Comparison of ENCODE assay signal across 17 cellular contexts in the genomic region with DNA sequence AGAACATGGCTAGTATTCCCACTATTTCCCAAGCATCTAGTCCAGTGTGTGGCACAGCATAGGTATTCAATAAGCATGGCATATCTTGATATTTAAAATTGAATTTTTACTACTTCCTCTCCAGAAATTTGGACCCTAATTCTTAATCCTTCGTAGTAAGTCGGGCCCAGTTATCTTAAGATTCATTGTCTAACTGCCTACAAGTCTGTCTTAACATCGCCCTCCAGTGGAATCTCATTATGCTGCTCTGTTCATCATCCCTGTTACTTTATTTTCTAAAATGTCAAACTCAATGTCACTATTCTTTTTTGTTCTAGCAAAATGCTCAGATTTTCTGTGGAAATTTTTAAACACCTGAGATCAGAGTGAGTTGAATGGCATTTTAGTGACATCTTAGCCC.
DNase-seq lines count a peak whose midpoint lies in the region; TF ChIP-seq lines count a peak whose summit lies in the region.
"Had no signal": no experiment of that assay in that cellular context is flagged by ENCODE, and none has a peak within 500 bp of the region (broad histone marks: within the 10 kb centered on the region; RNA-seq: fewer than 3 reads in every experiment).

No MANE protein-coding gene starts in this region.

- no peaks in the 10 kb centered on the region for H3K9me3 ChIP-seq in endodermal cell (ENCODE audit: control insufficient read depth, low read length)
- H3K9me3 ChIP-seq: colonic mucosa, neutrophil, thoracic aorta had no signal

- no peak overlapping the region for H3K4me3 ChIP-seq in endodermal cell (ENCODE audit: low read length)
- H3K4me3 ChIP-seq in brain microvascular endothelial cell (ENCODE audit: low read depth, low read length): no peak overlapping the region
- H3K4me3 ChIP-seq: colonic mucosa, thoracic aorta had no signal

- WGBS in endodermal cell (ENCODE audit: insufficient coverage in 1 of 2, insufficient read length in 1 of 2), 2 experiments: 31 to 100% methylated on average over 1 to 3 of the region's 3 CpGs

- H3K27ac Mint-ChIP-seq in endodermal cell: no peak overlapping the region
- H3K27ac Mint-ChIP-seq: activated T-cell treated with anti-CD3 and anti-CD28 coated beads, Interleukin-2, amount 50 U/mL, for 24 hours; T-helper 1 cell treated with Interleukin-12 subunit alpha and Interleukin-12 subunit beta and Interleukin-4 antibody, amounts not matched to agents 30 μg/mL and 1 μg/mL, for 36 hours had no signal

- peak; percentile 0 for DNase-seq in DMS153 treated with DMSO at 0.1 percent for 48 hours (lab: John Stamatoyannopoulos, UW; ENCODE audit: unreplicated experiment)
- DNase-seq in DMS153 (lab: John Stamatoyannopoulos, UW): no peak
- peak; percentile 0 for DNase-seq in NCI-H69 (lab: John Stamatoyannopoulos, UW)
- no peak for DNase-seq in endodermal cell
- DNase-seq in pons (ENCODE audit: low spot score): peak; percentile 58
- DNase-seq in EL: no peak
- no peak for DNase-seq in LoVo (ENCODE audit: low spot score)
- no peak for DNase-seq in brain microvascular endothelial cell
- DNase-seq: activated CD4-positive, alpha-beta T cell treated with anti-CD3 and anti-CD28 coated beads for 48 hours; activated T-cell treated with anti-CD3 and anti-CD28 coated beads, Interleukin-2, amount 50 U/mL, for 24 hours; colonic mucosa; KG1; NCI-H187 treated with DMSO at 0.1 percent for 48 hours; stimulated activated CD4-positive, alpha-beta T cell treated with anti-CD3 and anti-CD28 coated beads, Interleukin-15, amount 100 ng/mL, for 24 hours had no signal

- H3K4me3 Mint-ChIP-seq in endodermal cell: no peak overlapping the region
- H3K4me3 Mint-ChIP-seq: activated T-cell treated with anti-CD3 and anti-CD28 coated beads, Interleukin-2, amount 50 U/mL, for 24 hours; T-helper 1 cell treated with Interleukin-12 subunit alpha and Interleukin-12 subunit beta and Interleukin-4 antibody, amounts not matched to agents 30 μg/mL and 1 μg/mL, for 36 hours had no signal

- peaks cover 20% of the 10 kb centered on the region for H3K4me1 Mint-ChIP-seq in endodermal cell

- no peak overlapping the region for H3K9ac ChIP-seq in endodermal cell (ENCODE audit: extremely low read depth, low read length, poor library complexity, severe bottlenecking)

- peaks cover 1% of the 10 kb centered on the region for H3K9me3 Mint-ChIP-seq in endodermal cell
- H3K9me3 Mint-ChIP-seq: T-helper 1 cell treated with Interleukin-12 subunit alpha and Interleukin-12 subunit beta and Interleukin-4 antibody, amounts not matched to agents 30 μg/mL and 1 μg/mL, for 36 hours had no signal

- H3K36me3 ChIP-seq in endodermal cell (ENCODE audit: control insufficient read depth, insufficient read depth, low read length) (no peaks in the 10 kb centered on the region), brain microvascular endothelial cell (replicated peaks) (no peaks in the 10 kb centered on the region)
- H3K36me3 ChIP-seq: colonic mucosa, neutrophil, thoracic aorta had no signal

- H3K27ac ChIP-seq in endodermal cell (ENCODE audit: low read depth, low read length) (no peak overlapping the region), brain microvascular endothelial cell (no peak overlapping the region)
- H3K27ac ChIP-seq: colonic mucosa, neutrophil, thoracic aorta had no signal

- no peaks in the 10 kb centered on the region for H3K36me3 Mint-ChIP-seq in endodermal cell (ENCODE audit: low read depth)

- TF ChIP-seq CTCF in endodermal cell (conservative IDR thresholded peaks at IDR 0.05) (peak; percentile 86), brain microvascular endothelial cell (IDR thresholded peaks at IDR 0.05; ENCODE audit: low read depth, low read length, missing control alignments) (no peak)

- in situ Hi-C loops in brain microvascular endothelial cell (cut with HindIII; ENCODE audit: low pct_ligation_motif_present, low sequenced_read_pairs): no loop called here

- peaks cover 5% of the 10 kb centered on the region for H3K4me1 ChIP-seq in endodermal cell (ENCODE audit: control insufficient read depth, insufficient read depth, low read length)
- H3K4me1 ChIP-seq: colonic mucosa had no signal

- H3K27me3 ChIP-seq in endodermal cell (ENCODE audit: control insufficient read depth, insufficient read depth, low read length, poor library complexity, severe bottlenecking): no peaks in the 10 kb centered on the region
- H3K27me3 ChIP-seq in brain microvascular endothelial cell (replicated peaks): no peaks in the 10 kb centered on the region
- H3K27me3 ChIP-seq: colonic mucosa, neutrophil had no signal

- no peaks in the 10 kb centered on the region for H3K27me3 Mint-ChIP-seq in endodermal cell (ENCODE audit: insufficient read depth)

Comparison
In these comparisons a context has a peak if more than half of its experiments do, and no peak if none do; other contexts are left out.
1. DNase-seq: peak in DMS153 treated with DMSO at 0.1 percent for 48 hours (single experiment), NCI-H69 (single experiment) and pons (single experiment); none in DMS153 (single experiment), endodermal cell (single experiment), EL (single experiment), LoVo (single experiment) and brain microvascular endothelial cell (single experiment).